ENCODE assay signal across 9 cellular contexts in the genomic region with DNA sequence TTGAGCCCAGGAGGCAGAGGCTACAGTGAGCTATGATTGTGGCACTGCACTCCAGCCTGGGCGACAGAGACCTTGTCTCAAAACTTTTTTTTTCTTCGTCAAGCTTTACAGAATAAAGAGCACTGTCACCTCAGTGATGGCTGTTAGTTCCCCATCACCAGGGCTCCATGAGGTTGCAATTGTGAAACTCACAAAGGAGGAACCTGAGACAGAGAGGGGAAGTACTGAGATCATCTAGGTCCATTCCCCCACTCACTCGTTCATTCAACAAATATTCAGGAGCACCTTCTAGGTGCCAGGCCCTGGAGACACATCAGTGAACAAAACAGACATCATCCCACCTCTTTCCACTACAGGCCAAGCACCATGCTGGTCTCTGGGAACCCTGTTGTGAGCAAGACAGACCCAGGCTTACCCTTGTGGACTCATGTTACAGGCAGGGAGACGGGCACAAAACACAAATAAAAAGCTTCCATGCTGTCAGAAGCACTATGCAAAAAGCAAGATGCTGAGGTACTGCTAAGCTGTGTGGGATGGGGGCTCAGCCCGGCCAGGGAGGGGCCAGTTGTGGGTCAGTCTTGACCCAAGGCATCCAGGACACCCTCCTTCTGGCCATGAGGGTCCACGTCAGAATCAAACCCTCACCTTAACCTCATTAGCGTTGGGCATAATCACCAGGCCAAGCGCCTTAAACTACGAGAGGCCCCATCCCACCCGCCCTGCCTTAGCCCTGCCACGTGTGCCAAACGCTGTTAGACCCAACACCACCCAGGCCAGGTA. TPM values are rescaled to one million over a fixed set of nuclear protein-coding genes. Genes with fewer than 3 reads are reported as not detected.
DNase-seq lines count a peak whose midpoint lies in the region; ATAC-seq, FAIRE-seq and TF ChIP-seq lines count a peak whose summit lies in the region.
"Had no signal": no experiment of that assay in that cellular context is flagged by ENCODE, and none has a peak within 500 bp of the region (broad histone marks: within the 10 kb centered on the region; RNA-seq: fewer than 3 reads in every experiment).

No MANE protein-coding gene starts in this region.

- H3K4me3 ChIP-seq in NB4 (ENCODE audit: low read depth, low read length) (no peak overlapping the region), mucosa of descending colon (no peak overlapping the region)

- CTCF ChIA-PET in RWPE1 (lab: Yijun Ruan, JAX), result interaction anchor here (0.6 kb wide), 1 partner anchor 90 kb away, joined by 4 read pairs; no protein-coding TSS in a partner anchor

- intact Hi-C loops in mucosa of descending colon (cut with DNase I, micrococcal nuclease), result no loop called here

- H3K36me3 ChIP-seq in mucosa of descending colon (ENCODE audit: low read depth), result no peaks in the 10 kb centered on the region

- ATAC-seq in GM19035 (IDR thresholded peaks at IDR 0.05; ENCODE audit: unreplicated experiment), result peak; percentile 80
- ATAC-seq in HG02678 (IDR thresholded peaks at IDR 0.05; ENCODE audit: unreplicated experiment), result peak; percentile 87
- peak; percentile 64 for ATAC-seq in mucosa of descending colon

- H3K9me3 ChIP-seq in mucosa of descending colon, result no peaks in the 10 kb centered on the region

- FAIRE-seq in urothelium cell line (lab: Jason Lieb, UNC) (no peak), H54 (lab: Jason Lieb, UNC) (no peak)

- H3K27ac ChIP-seq in RWPE1, result no peak overlapping the region
- H3K27ac ChIP-seq: VCaP had no signal

- H3K4me1 ChIP-seq in mucosa of descending colon (ENCODE audit: low read depth), result no peaks in the 10 kb centered on the region

- DNase-seq in NB4 (ENCODE audit: low read depth) (peak; percentile 90), mucosa of descending colon (peak in 2 of 3 donors; percentile 5 to 14), urothelium cell line (ENCODE audit: low spot score) (no peak), H54 (ENCODE audit: insufficient read length, low spot score) (no peak), RWPE1 (ENCODE audit: low spot score) (no peak), inferior parietal cortex (ENCODE audit: extremely low spot score) (no peak)

- no peak for TF ChIP-seq POLR2A in NB4 (IDR thresholded peaks at IDR 0.05; ENCODE audit: extremely low read depth, insufficient read length)
- TF ChIP-seq POLR2A in H54 (IDR thresholded peaks at IDR 0.05; ENCODE audit: low read depth, low read length), result no peak

- POLR2A ChIA-PET in RWPE1 (lab: Yijun Ruan, JAX; ENCODE audit: low non-redundant PET), result no interaction called here

- TF ChIP-seq CTCF in NB4 (IDR thresholded peaks at IDR 0.05; ENCODE audit: low read depth, low read length) (no peak), mucosa of descending colon (IDR thresholded peaks at IDR 0.05) (no peak), RWPE1 (conservative IDR thresholded peaks at IDR 0.05; ENCODE audit: low read depth) (no peak)

RNA-seq across cellular contexts. Expression of a gene that starts 2.1 kb away (rescaled TPM):
- not detected for total RNA-seq in mucosa of descending colon

RNA-seq across cellular contexts. Expression of a gene that starts 16.7 kb away (rescaled TPM):
- total RNA-seq in mucosa of descending colon, result not detected

Comparison
In these comparisons a context has a peak if more than half of its experiments do, and no peak if none do; other contexts are left out.
1. DNase-seq: peak in NB4 (single experiment) and mucosa of descending colon (2 of 3); none in urothelium cell line (single experiment), H54 (single experiment), RWPE1 (single experiment) and inferior parietal cortex (single experiment).
2. Peak in every context shown above with its lines, with median percentiles within 50 percentile points of each other: ATAC-seq.